In the genomic region with DNA sequence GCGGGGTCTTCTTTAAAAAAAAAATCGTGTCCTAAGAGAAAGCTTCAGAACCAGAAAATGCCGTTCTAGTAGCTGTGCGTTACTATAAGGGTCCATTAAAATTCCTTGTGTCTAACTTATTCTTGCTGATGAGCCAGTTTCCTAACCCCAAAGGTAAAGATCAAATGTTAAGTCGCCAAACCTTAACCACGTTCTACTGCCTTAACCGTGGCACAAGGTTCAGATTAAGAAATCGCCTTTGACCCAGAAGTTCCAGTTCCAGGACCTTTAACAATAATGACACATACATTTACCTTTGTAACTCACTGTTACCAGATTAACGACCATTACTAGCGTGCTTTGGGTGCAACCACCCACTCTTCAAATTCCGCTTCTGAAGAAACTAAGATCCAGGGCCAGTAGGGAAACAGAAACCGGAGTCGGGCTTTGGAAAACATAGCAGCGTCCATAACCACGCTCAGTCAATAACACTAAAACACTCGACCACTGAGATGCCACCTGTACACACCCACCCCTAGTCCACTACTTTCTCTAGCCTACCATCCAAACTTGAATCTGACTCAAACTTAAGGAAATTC, we compare ENCODE assay signal across 8 cellular contexts. TPM values are rescaled to one million over a fixed set of nuclear protein-coding genes. Genes with fewer than 3 reads are reported as not detected.
DNase-seq lines count a peak whose midpoint lies in the region; ATAC-seq, FAIRE-seq and TF ChIP-seq lines count a peak whose summit lies in the region.

No MANE protein-coding gene starts in this region.

- H3K27ac ChIP-seq in HepG2 (ENCODE audit: extremely low read length, insufficient read depth, low read length), result peak overlapping the region; percentile 94
- H3K27ac ChIP-seq in thyroid gland, result peak overlapping the region in 2 of 3 donors; percentile 77 to 91

- no peak for TF ChIP-seq CTCF in bronchial epithelial cell (IDR thresholded peaks at IDR 0.05; ENCODE audit: insufficient read depth, low read length, severe bottlenecking)
- no peak for TF ChIP-seq CTCF in HepG2 (CRISPR knock-in tag; IDR thresholded peaks at IDR 0.05)
- no peak for TF ChIP-seq CTCF in thyroid gland (IDR thresholded peaks at IDR 0.05)

- WGBS in HepG2 (ENCODE audit: low lambda C conversion rate), result under 1% methylated on average over 16 of the region's 16 CpGs
- WGBS in thyroid gland, 2 donors, result 2 to 4% methylated on average over 16 of the region's 16 CpGs

- FAIRE-seq in bronchial epithelial cell (lab: Jason Lieb, UNC) (no peak), HepG2 (lab: Jason Lieb, UNC) (no peak)

- H3K4me1 Mint-ChIP-seq in activated naive CD4-positive, alpha-beta T cell treated with anti-CD3 and anti-CD28 coated beads for 36 hours (ENCODE audit: low read depth), result peaks cover 34% of the 10 kb centered on the region

- H3K79me2 ChIP-seq in HepG2 (ENCODE audit: insufficient read depth, low read length), result peaks cover 38% of the 10 kb centered on the region

- no peaks in the 10 kb centered on the region for H4K20me1 ChIP-seq in HepG2 (ENCODE audit: insufficient read depth, low read length)

- no peak for TF ChIP-seq RAD21 in HepG2 (CRISPR knock-in tag; IDR thresholded peaks at IDR 0.05)

- TF ChIP-seq POLR2A in HepG2 (IDR thresholded peaks at IDR 0.05; ENCODE audit: insufficient read depth in 1 of 2, low read depth in 2 of 2, low read length in 2 of 2), result no peak; a peak in 2 of 4 replicates
- TF ChIP-seq POLR2A in thyroid gland (IDR thresholded peaks at IDR 0.05), result no peak

- ATAC-seq in HG02623 (IDR thresholded peaks at IDR 0.05; ENCODE audit: unreplicated experiment) (peak; percentile 19), HepG2 (peak; percentile 84)

- DNase-seq in activated naive CD4-positive, alpha-beta T cell treated with anti-CD3 and anti-CD28 coated beads for 36 hours, result peak; percentile 6
- DNase-seq in activated naive CD4-positive, alpha-beta T cell (lab: John Stamatoyannopoulos, UW), result no peak
- DNase-seq in NCI-H2029 treated with DMSO at 0.1 percent for 48 hours (lab: John Stamatoyannopoulos, UW) (peak; percentile 5), bronchial epithelial cell (ENCODE audit: low read depth) (peak; percentile 23), HepG2 (ENCODE audit: low spot score) (peak; percentile 45), thyroid gland (peak in 1 of 2 donors; percentile 12), UCSD-AML1 (lab: John Stamatoyannopoulos, UW; ENCODE audit: unreplicated experiment) (no peak)

- H3K27ac Mint-ChIP-seq in activated naive CD4-positive, alpha-beta T cell treated with anti-CD3 and anti-CD28 coated beads for 36 hours, result peak overlapping the region; percentile 94

- peak overlapping the region; percentile 84 for H3K4me2 ChIP-seq in HepG2 (ENCODE audit: low read depth, low read length)

- peaks cover 7% of the 10 kb centered on the region for H3K36me3 Mint-ChIP-seq in activated naive CD4-positive, alpha-beta T cell treated with anti-CD3 and anti-CD28 coated beads for 36 hours (ENCODE audit: low read depth)

- CTCF ChIA-PET in activated naive CD4-positive, alpha-beta T cell treated with anti-CD3 and anti-CD28 coated beads for 36 hours (lab: Charles Lee), result no interaction called here
- CTCF ChIA-PET in HepG2 (lab: Yijun Ruan, JAX; ENCODE audit: low intra/inter-chr PET ratio, low total read pairs), result no interaction called here

- peak overlapping the region; percentile 99 for H3K4me3 Mint-ChIP-seq in activated naive CD4-positive, alpha-beta T cell treated with anti-CD3 and anti-CD28 coated beads for 36 hours

- in situ Hi-C loops in HepG2 (cut with HindIII; ENCODE audit: extremely low pct_ligation_motif_present, low pct_unique_long_range_greater_than_20kb), result no loop called here

- H3K9me3 Mint-ChIP-seq in activated naive CD4-positive, alpha-beta T cell treated with anti-CD3 and anti-CD28 coated beads for 36 hours, result no peaks in the 10 kb centered on the region

- no peaks in the 10 kb centered on the region for H3K36me3 ChIP-seq in bronchial epithelial cell (ENCODE audit: control insufficient read depth, insufficient read depth, low read length)
- H3K36me3 ChIP-seq in HepG2 (replicated peaks in 1 of 2; ENCODE audit: control insufficient read depth in 1 of 2, insufficient read depth in 2 of 2, low read length in 2 of 2), result peaks cover 1 to 2% of the 10 kb centered on the region in 2 experiments; a peak in 1 of 5 replicates
- H3K36me3 ChIP-seq in thyroid gland, result no peaks in the 10 kb centered on the region

- peak overlapping the region; percentile 66 for H2AFZ ChIP-seq in HepG2 (ENCODE audit: low read length)

- H3K9ac ChIP-seq in HepG2 (ENCODE audit: insufficient read depth, low read depth, low read length), result peak overlapping the region; percentile 93

- H3K9me3 ChIP-seq in HepG2 (ENCODE audit: low read length) (no peaks in the 10 kb centered on the region), thyroid gland (no peaks in the 10 kb centered on the region)

- no peaks in the 10 kb centered on the region for H3K27me3 ChIP-seq in bronchial epithelial cell (ENCODE audit: control insufficient read depth, insufficient read depth, low read length)
- peaks cover 0 to 5% of the 10 kb centered on the region in 2 experiments; a peak in 2 of 5 replicates for H3K27me3 ChIP-seq in HepG2 (ENCODE audit: control insufficient read depth in 1 of 2, insufficient read depth in 2 of 2, low read length in 2 of 2)
- no peaks in the 10 kb centered on the region for H3K27me3 ChIP-seq in thyroid gland

- H3K27me3 Mint-ChIP-seq in activated naive CD4-positive, alpha-beta T cell treated with anti-CD3 and anti-CD28 coated beads for 36 hours (ENCODE audit: low read depth), result peaks cover 6% of the 10 kb centered on the region

- POLR2A ChIA-PET in HepG2 (lab: Yijun Ruan, JAX), result no interaction called here

- intact Hi-C loops in activated naive CD4-positive, alpha-beta T cell treated with anti-CD3 and anti-CD28 coated beads for 36 hours (cut with micrococcal nuclease), result loop anchor here (1.0 to 10.0 kb wide), 7 partner anchors 19 to 1409 kb away; a partner anchor contains a TSS
- intact Hi-C loops in HepG2 (cut with micrococcal nuclease; ENCODE audit: unreplicated experiment) (no loop called here), thyroid gland (cut with DNase I) (no loop called here)

- H3K4me3 ChIP-seq in bronchial epithelial cell (ENCODE audit: low read depth, low read length) (peak overlapping the region; percentile 69), HepG2 (replicated peaks in 1 of 3; ENCODE audit: insufficient read depth in 1 of 3, low read depth in 2 of 3, low read length in 3 of 3) (peak overlapping the region; percentile 84 to 87 (median 86)), thyroid gland (replicated peaks in 1 of 3) (peak overlapping the region; percentile 36 to 60 (median 52))

- H3K4me1 ChIP-seq in HepG2 (ENCODE audit: insufficient read depth, low read length), result peaks cover 32% of the 10 kb centered on the region
- peaks cover 3 to 12% of the 10 kb centered on the region in 2 donors for H3K4me1 ChIP-seq in thyroid gland

- TF ChIP-seq EP300 in HepG2 (IDR thresholded peaks at IDR 0.05; ENCODE audit: low read depth in 2 of 2, low read length in 2 of 2) (no peak), HepG2 (CRISPR knock-in tag; IDR thresholded peaks at IDR 0.05; ENCODE audit: borderline replicate concordance) (no peak)

- TSS peak; percentile 87 for BruUV-seq in HepG2 (replicated peaks; lab: Mats Ljungman, UMichigan)

TF ChIP-seq in HepG2, 621 proteins besides CTCF, POLR2A, EP300 and RAD21 (continues in another document):
- 0 out of 2 replicates have a peak, but pooled peaks have one; percentile 21 for TF ChIP-seq MAFF (IDR thresholded peaks at IDR 0.05; ENCODE audit: low read depth, low read length)
- TF ChIP-seq ZNF383 (CRISPR knock-in tag; IDR thresholded peaks at IDR 0.05; ENCODE audit: borderline replicate concordance), result no peak
- TF ChIP-seq JUND (CRISPR knock-in tag; IDR thresholded peaks at IDR 0.05), result no peak
- TF ChIP-seq CCAR2 (optimal IDR thresholded peaks at IDR 0.05; ENCODE audit: low read depth, low read length), result no peak
- TF ChIP-seq RXRA (CRISPR knock-in tag; IDR thresholded peaks at IDR 0.05), result no peak
- no peak for TF ChIP-seq ZNF839 (CRISPR knock-in tag; IDR thresholded peaks at IDR 0.05; ENCODE audit: borderline replicate concordance)
- TF ChIP-seq ZNF207 (IDR thresholded peaks at IDR 0.05; ENCODE audit: borderline replicate concordance), result no peak
- no peak for TF ChIP-seq HDAC2 (CRISPR knock-in tag; IDR thresholded peaks at IDR 0.05)
- no peak for TF ChIP-seq MXD4 (CRISPR knock-in tag; IDR thresholded peaks at IDR 0.05)
- no peak for TF ChIP-seq NONO (IDR thresholded peaks at IDR 0.05)
- TF ChIP-seq NONO (CRISPR knock-in tag; conservative IDR thresholded peaks at IDR 0.05), result no peak
- TF ChIP-seq KLF16 (CRISPR knock-in tag; IDR thresholded peaks at IDR 0.05), result no peak
- TF ChIP-seq GPN1 (CRISPR knock-in tag; IDR thresholded peaks at IDR 0.05; ENCODE audit: borderline replicate concordance), result no peak

RNA-seq across cellular contexts. Expression of a gene that starts 0.6 kb away (rescaled TPM):
- total RNA-seq in activated naive CD4-positive, alpha-beta T cell treated with anti-CD3 and anti-CD28 coated beads for 36 hours, result 10 to 100 TPM; 21.5 to 25.9 TPM
- total RNA-seq in bronchial epithelial cell (32.4 and 40.8 TPM in 2 replicates), HepG2 (2016; rRNA removed; fragmentation: Illumina TruSeq; extraction: Trizol) (23.8 and 35.3 TPM in 2 replicates), thyroid gland (10 to 100 TPM; 21.6 to 45.5 (median 32.1) TPM)
- total RNA-seq in HepG2 (2016; cell fraction: cytosol; rRNA removed; fragmentation: Illumina TruSeq; extraction: Trizol; ENCODE audit: low read depth), result 4.8 and 6.0 TPM in 2 replicates
- total RNA-seq in HepG2 (2016; cell fraction: insoluble cytoplasmic fraction; rRNA removed; fragmentation: Illumina TruSeq; extraction: Trizol), result 24.5 and 36.0 TPM in 2 replicates
- 12.3 and 13.2 TPM in 2 replicates for total RNA-seq in HepG2 (2016; cell fraction: membrane; rRNA removed; fragmentation: Illumina TruSeq; extraction: Trizol)
- total RNA-seq in HepG2 (2016; cell fraction: nucleus; rRNA removed; fragmentation: Illumina TruSeq; extraction: Trizol), result 16.9 and 17.3 TPM in 2 replicates
- 22.8 and 33.7 TPM in 2 replicates for polyA plus RNA-seq in HepG2 (2011; rRNA removed)
- polyA plus RNA-seq in HepG2 (2011; cell fraction: cytosol; rRNA removed), result 11.2 and 19.6 TPM in 2 replicates
- 10.8 and 14.8 TPM in 2 replicates for polyA plus RNA-seq in HepG2 (2011; cell fraction: nucleus; rRNA removed)
- 19.1 and 26.3 TPM in 2 replicates for polyA plus RNA-seq in HepG2 (2012)
- 5.8 and 7.4 TPM in 2 replicates for polyA plus RNA-seq in HepG2 (2016; cell fraction: cytosol; fragmentation: Illumina TruSeq; extraction: Trizol; ENCODE audit: low read depth)
- 40.5 and 49.8 TPM in 2 replicates for polyA plus RNA-seq in HepG2 (2016; cell fraction: insoluble cytoplasmic fraction; fragmentation: Illumina TruSeq; extraction: Trizol; ENCODE audit: low read depth)
- 14.9 and 16.5 TPM in 2 replicates for polyA plus RNA-seq in HepG2 (2016; cell fraction: membrane; fragmentation: Illumina TruSeq; extraction: Trizol; ENCODE audit: low read depth)
- 20.9 and 26.7 TPM in 2 replicates for polyA plus RNA-seq in HepG2 (2016; cell fraction: nucleus; fragmentation: Illumina TruSeq; extraction: Trizol; ENCODE audit: insufficient read depth, low read depth)
- 7.2 and 11.0 TPM in 2 replicates for polyA minus RNA-seq in HepG2 (2011; rRNA and poly(A)+ RNA removed; ENCODE audit: low replicate concordance)
- 7.0 and 12.0 TPM in 2 replicates for polyA minus RNA-seq in HepG2 (2011; cell fraction: cytosol; rRNA and poly(A)+ RNA removed)
- 48.7 and 55.0 TPM in 2 replicates for polyA minus RNA-seq in HepG2 (2011; cell fraction: nucleus; rRNA and poly(A)+ RNA removed)

Comparison
In these comparisons a context has a peak if more than half of its experiments do, and no peak if none do; other contexts are left out.
1. DNase-seq: peak in activated naive CD4-positive, alpha-beta T cell treated with anti-CD3 and anti-CD28 coated beads for 36 hours (single experiment), NCI-H2029 treated with DMSO at 0.1 percent for 48 hours (single experiment), bronchial epithelial cell (single experiment) and HepG2 (single experiment); none in activated naive CD4-positive, alpha-beta T cell (0 of 4) and UCSD-AML1 (single experiment).
2. Peak in every context shown above with its lines, with median percentiles within 50 percentile points of each other: H3K4me3 ChIP-seq.